ENCODE assay signal across 8 cellular contexts in the genomic region with DNA sequence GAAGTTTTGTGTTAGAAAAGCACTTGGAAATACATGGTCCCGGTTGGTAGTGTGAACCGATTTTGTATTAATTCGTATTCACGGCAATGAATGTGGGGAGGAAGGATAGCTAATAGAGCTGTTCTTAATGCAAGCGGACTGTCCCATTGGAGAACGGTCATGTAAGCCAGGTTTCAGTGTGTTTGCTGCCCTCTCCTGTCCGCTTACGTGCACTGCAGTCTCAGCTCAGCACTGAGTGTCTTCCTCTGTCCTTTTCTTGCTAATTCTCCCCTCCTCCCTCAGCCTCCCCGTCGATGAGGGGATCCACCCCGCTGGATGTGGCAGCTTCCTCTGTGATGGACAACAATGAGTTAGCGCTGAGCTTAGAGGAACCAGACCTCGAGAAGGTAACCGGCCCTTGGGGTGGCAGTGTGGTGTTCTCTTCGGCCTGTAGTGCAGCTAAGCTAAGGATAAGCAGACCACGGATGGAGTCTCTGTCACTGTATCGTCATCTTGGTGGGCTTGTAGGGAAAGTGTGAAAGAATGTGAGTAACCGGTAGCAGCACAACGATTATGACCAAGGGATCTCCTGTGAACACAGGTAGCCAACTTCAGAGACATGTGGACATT.
DNase-seq lines count a peak whose midpoint lies in the region; ATAC-seq, FAIRE-seq and TF ChIP-seq lines count a peak whose summit lies in the region.

No MANE protein-coding gene starts in this region.

- H3K4me3 ChIP-seq in AG04449 (ENCODE audit: low read depth, low read length) (no peak overlapping the region), RWPE2 (ENCODE audit: severe bottlenecking) (no peak overlapping the region), thyroid gland (replicated peaks in 1 of 3) (no peak overlapping the region)

- POLR2A ChIA-PET in AG04449 (lab: Yijun Ruan, JAX) = no interaction called here

- WGBS in thyroid gland, 2 donors = 19 to 22% methylated on average over 19 of the region's 19 CpGs

- intact Hi-C loops in thyroid gland (cut with DNase I) = loop anchor here (5.0 to 10.0 kb wide), 2 partner anchors 408 to 466 kb away; no protein-coding TSS in a partner anchor

- no peak overlapping the region for H3K4me3 Mint-ChIP-seq in osteocyte (ENCODE audit: unreplicated experiment)

- no peaks in the 10 kb centered on the region for H3K36me3 ChIP-seq in RWPE2 (ENCODE audit: low read depth)
- no peaks in the 10 kb centered on the region for H3K36me3 ChIP-seq in thyroid gland

- peak; percentile 23 for DNase-seq in AG04449 (ENCODE audit: low read depth, low spot score)
- DNase-seq in HTR-8/SVneo (ENCODE audit: insufficient read length, low spot score) = peak; percentile 57
- no peak for DNase-seq in RWPE2 (ENCODE audit: low spot score)
- peak; percentile 25 for DNase-seq in activated effector memory CD4-positive, alpha-beta T cell treated with Interleukin-2 at 50 U/mL for 16 hours
- DNase-seq in frontal cortex (ENCODE audit: low spot score in 2 of 2) = peak; percentile 27 to 51
- peak; percentile 90 for DNase-seq in osteocyte (ENCODE audit: extremely low spot score, unreplicated experiment)
- DNase-seq in thyroid gland = peak; percentile 75 to 79

- H3K27ac Mint-ChIP-seq in osteocyte (ENCODE audit: unreplicated experiment) = no peak overlapping the region

- H3K27me3 ChIP-seq in RWPE2 (ENCODE audit: insufficient read depth, poor library complexity, severe bottlenecking) = peaks cover 11% of the 10 kb centered on the region
- H3K27me3 ChIP-seq in thyroid gland = no peaks in the 10 kb centered on the region

- TF ChIP-seq POLR2A in thyroid gland (IDR thresholded peaks at IDR 0.05) = no peak

- no peaks in the 10 kb centered on the region for H3K36me3 Mint-ChIP-seq in osteocyte (ENCODE audit: unreplicated experiment)

- peaks cover 2% of the 10 kb centered on the region for H3K4me1 Mint-ChIP-seq in osteocyte (ENCODE audit: unreplicated experiment)

- no peaks in the 10 kb centered on the region for H3K4me1 ChIP-seq in RWPE2 (ENCODE audit: insufficient read depth, poor library complexity, severe bottlenecking)
- H3K4me1 ChIP-seq in thyroid gland = peaks cover 4 to 9% of the 10 kb centered on the region in 2 donors

- H3K9me3 Mint-ChIP-seq in osteocyte (ENCODE audit: unreplicated experiment) = no peaks in the 10 kb centered on the region

- H3K9me3 ChIP-seq in RWPE2 (ENCODE audit: severe bottlenecking) (no peaks in the 10 kb centered on the region), thyroid gland (no peaks in the 10 kb centered on the region)

- TF ChIP-seq CTCF in AG04449 (IDR thresholded peaks at IDR 0.05; ENCODE audit: insufficient read depth, low read length, missing control alignments) (peak; percentile 95), RWPE2 (IDR thresholded peaks at IDR 0.05; ENCODE audit: poor library complexity, severe bottlenecking) (peak; percentile 99), osteocyte (IDR thresholded peaks at IDR 0.05) (peak; percentile 95), thyroid gland (IDR thresholded peaks at IDR 0.05) (peak; percentile 64 to 95 (median 88))

- FAIRE-seq in HTR-8/SVneo (lab: Jason Lieb, UNC) (peak; percentile 80), frontal cortex (lab: Jason Lieb, UNC) (no peak)

- H3K27ac ChIP-seq in RWPE2 (ENCODE audit: poor library complexity, severe bottlenecking) (no peak overlapping the region), thyroid gland (no peak overlapping the region)

- CTCF ChIA-PET in AG04449 (lab: Yijun Ruan, JAX) = interaction anchor here (0.6 to 3.1 kb wide), 38 partner anchors 9 to 676 kb away, joined by 3 to 92 read pairs (median 6); a partner anchor contains a TSS

- ATAC-seq in GM18498 (IDR thresholded peaks at IDR 0.05; ENCODE audit: unreplicated experiment) (peak; percentile 65), RWPE2 (ENCODE audit: low read depth) (peak; percentile 92)

- peaks cover 32% of the 10 kb centered on the region for H3K27me3 Mint-ChIP-seq in osteocyte (ENCODE audit: unreplicated experiment)
